In the genomic region with DNA sequence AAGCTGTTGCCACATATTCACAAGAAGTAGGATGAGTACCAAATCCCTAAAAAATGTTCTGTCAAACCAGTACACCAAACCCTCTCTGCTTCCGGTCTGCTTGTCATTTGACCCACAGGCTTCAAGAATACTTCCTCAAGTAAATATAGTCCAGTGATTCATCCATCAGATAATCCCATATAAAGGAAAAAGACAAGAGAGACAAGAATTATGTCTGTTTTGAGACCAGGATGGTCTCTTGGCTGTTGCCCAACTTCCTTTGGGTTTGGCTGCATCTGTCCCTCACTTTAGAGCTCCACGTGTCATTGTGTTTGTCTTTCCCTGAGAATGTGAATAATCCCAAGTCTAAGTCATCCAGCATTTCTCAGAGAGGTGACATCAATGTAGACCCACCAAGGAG, we compare ENCODE assay signal across 18 cellular contexts.
DNase-seq lines count a peak whose midpoint lies in the region; ATAC-seq and TF ChIP-seq lines count a peak whose summit lies in the region.
"Had no signal": no experiment of that assay in that cellular context is flagged by ENCODE, and none has a peak within 500 bp of the region (broad histone marks: within the 10 kb centered on the region; RNA-seq: fewer than 3 reads in every experiment).

No MANE protein-coding gene starts in this region.

- H3K4me3 ChIP-seq in SK-N-SH (ENCODE audit: low read depth in 2 of 2, low read length in 1 of 2) (no peak overlapping the region), fibroblast of lung (replicated peaks in 1 of 4; ENCODE audit: control extremely low read depth in 1 of 4, insufficient read depth in 1 of 4, low read depth in 3 of 4, low read length in 4 of 4) (no peak overlapping the region), neuronal stem cell (ENCODE audit: low read length in 2 of 2) (no peak overlapping the region)
- H3K4me3 ChIP-seq: colonic mucosa, esophagus squamous epithelium had no signal

- H4K20me1 ChIP-seq in SK-N-SH (ENCODE audit: insufficient read depth) (no peaks in the 10 kb centered on the region), fibroblast of lung (ENCODE audit: control insufficient read depth, extremely low read depth, insufficient read depth, low read length) (no peaks in the 10 kb centered on the region)

- POLR2A ChIA-PET in SK-N-SH (lab: Yijun Ruan, JAX) (no interaction called here), WTC11 (lab: Charles Lee) (no interaction called here)

- H3K9ac ChIP-seq in SK-N-SH = no peak overlapping the region
- no peak overlapping the region for H3K9ac ChIP-seq in fibroblast of lung (ENCODE audit: insufficient read depth, low read length)
- no peak overlapping the region for H3K9ac ChIP-seq in neuronal stem cell (ENCODE audit: low read depth, low read length, poor library complexity)

- H3K4me1 Mint-ChIP-seq in WTC11 = no peaks in the 10 kb centered on the region
- H3K4me1 Mint-ChIP-seq: activated naive CD8-positive, alpha-beta T cell treated with anti-CD3 and anti-CD28 coated beads, Interleukin-2, amount 10 ng/mL, durations not matched to agents 7 days and 5 days; CD4-positive, alpha-beta memory T cell; natural killer cell had no signal

- no peaks in the 10 kb centered on the region for H3K79me1 ChIP-seq in neuronal stem cell (ENCODE audit: low read depth, low read length)

- H3K9me3 ChIP-seq in SK-N-SH = no peaks in the 10 kb centered on the region
- H3K9me3 ChIP-seq in fibroblast of lung (ENCODE audit: control insufficient read depth, insufficient read depth, low read depth, low read length) = no peaks in the 10 kb centered on the region
- H3K9me3 ChIP-seq in neuronal stem cell (replicated peaks in 1 of 2; ENCODE audit: control insufficient read depth in 2 of 2, insufficient read depth in 1 of 2, low read depth in 1 of 2, low read length in 2 of 2) = no peaks in the 10 kb centered on the region
- H3K9me3 ChIP-seq: colonic mucosa, esophagus squamous epithelium had no signal

- DNase-seq in NCI-H748 (lab: John Stamatoyannopoulos, UW; ENCODE audit: unreplicated experiment) = peak; percentile 40
- no peak for DNase-seq in NCI-H748 treated with DMSO at 0.1 percent for 48 hours (lab: John Stamatoyannopoulos, UW)
- DNase-seq in SK-N-SH = no peak
- DNase-seq in fibroblast of lung (ENCODE audit: low read depth in 2 of 2) = peak; percentile 28 to 32
- DNase-seq in SKM-1 treated with dmso at 0.1 percent for 144 hours (lab: John Stamatoyannopoulos, UW; ENCODE audit: unreplicated experiment) = no peak
- DNase-seq in WTC11 (ENCODE audit: low spot score) = no peak
- no peak for DNase-seq in stimulated activated naive CD4-positive, alpha-beta T cell treated with Interleukin-2 at 50 U/mL for 16 hours (lab: John Stamatoyannopoulos, UW)
- no peak for DNase-seq in neuronal stem cell (ENCODE audit: low spot score)
- DNase-seq: 8988T; activated CD4-positive, alpha-beta T cell treated with anti-CD3 and anti-CD28 coated beads for 4 hours; activated naive CD8-positive, alpha-beta T cell treated with anti-CD3 and anti-CD28 coated beads, Interleukin-2, amount 10 ng/mL, durations not matched to agents 7 days and 5 days; CD4-positive, alpha-beta memory T cell; colonic mucosa; esophagus squamous epithelium; GOT3; natural killer cell; stimulated activated CD8-positive, alpha-beta memory T cell treated with anti-CD3 and anti-CD28 coated beads, Interleukin-4, amount 100 ng/mL, for 48 hours; trophoblast cell had no signal

- no peak overlapping the region for H2AK5ac ChIP-seq in neuronal stem cell (ENCODE audit: low read depth, low read length)

- WGBS in SK-N-SH (ENCODE audit: low lambda C conversion rate) = 13% methylated on average over 2 of the region's 2 CpGs
- no CpG with 5 or more reads among the region's 2 CpGs for WGBS in neuronal stem cell (ENCODE audit: extremely low coverage in 2 of 2, insufficient read length in 2 of 2, insufficient replicate concordance in 1 of 2), 2 donors

- no peak overlapping the region for H4K8ac ChIP-seq in neuronal stem cell (ENCODE audit: low read depth, low read length)

- ATAC-seq in WTC11 = no peak
- ATAC-seq: natural killer cell had no signal

- H2BK120ac ChIP-seq in neuronal stem cell (ENCODE audit: low read depth, low read length) = no peak overlapping the region

- no peak overlapping the region for H2BK5ac ChIP-seq in neuronal stem cell (ENCODE audit: low read length)

- CTCF ChIA-PET in SK-N-SH (lab: Yijun Ruan, JAX) = no interaction called here
- CTCF ChIA-PET in WTC11 (lab: Charles Lee) = no interaction called here

- H3K27ac ChIP-seq in SK-N-SH (ENCODE audit: low read depth in 2 of 2, low read length in 1 of 2) (peak overlapping the region in 1 of 2 experiments; percentile 68; a peak in 2 of 4 replicates), fibroblast of lung (ENCODE audit: insufficient read depth, low read length) (no peak overlapping the region), neuronal stem cell (replicated peaks; ENCODE audit: low read length) (no peak overlapping the region)
- H3K27ac ChIP-seq: colonic mucosa, esophagus squamous epithelium had no signal

- no peaks in the 10 kb centered on the region for H3K27me3 Mint-ChIP-seq in WTC11 (ENCODE audit: low read depth)
- H3K27me3 Mint-ChIP-seq: CD4-positive, alpha-beta memory T cell had no signal

- TF ChIP-seq CTCF in SK-N-SH (IDR thresholded peaks at IDR 0.05) (no peak), fibroblast of lung (conservative IDR thresholded peaks at IDR 0.05 in 1 of 2, IDR thresholded peaks at IDR 0.05 in 1 of 2; ENCODE audit: low read depth in 1 of 2, low read length in 2 of 2) (no peak), WTC11 (IDR thresholded peaks at IDR 0.05) (no peak)

- H3K4ac ChIP-seq in neuronal stem cell (ENCODE audit: low read length) = no peak overlapping the region

- H3K27ac Mint-ChIP-seq in WTC11 = no peak overlapping the region
- H3K27ac Mint-ChIP-seq: activated naive CD8-positive, alpha-beta T cell treated with anti-CD3 and anti-CD28 coated beads, Interleukin-2, amount 10 ng/mL, durations not matched to agents 7 days and 5 days; CD4-positive, alpha-beta memory T cell; natural killer cell had no signal

- H4K91ac ChIP-seq in neuronal stem cell (ENCODE audit: low read depth, low read length, poor library complexity) = no peak overlapping the region

- H3K27me3 ChIP-seq in SK-N-SH (ENCODE audit: insufficient read depth) (no peaks in the 10 kb centered on the region), fibroblast of lung (ENCODE audit: control insufficient read depth, insufficient read depth, low read length) (no peaks in the 10 kb centered on the region), neuronal stem cell (ENCODE audit: control insufficient read depth in 3 of 3, insufficient read depth in 3 of 3, low read depth in 1 of 3, low read length in 3 of 3) (no peaks in the 10 kb centered on the region)
- H3K27me3 ChIP-seq: colonic mucosa, esophagus squamous epithelium had no signal

- H2BK12ac ChIP-seq in neuronal stem cell (ENCODE audit: low read length) = no peak overlapping the region

- H3K9me3 Mint-ChIP-seq in WTC11 = no peaks in the 10 kb centered on the region
- H3K9me3 Mint-ChIP-seq: activated naive CD8-positive, alpha-beta T cell treated with anti-CD3 and anti-CD28 coated beads, Interleukin-2, amount 10 ng/mL, durations not matched to agents 7 days and 5 days; natural killer cell had no signal

- no peaks in the 10 kb centered on the region for H3K36me3 Mint-ChIP-seq in WTC11
- H3K36me3 Mint-ChIP-seq: activated naive CD8-positive, alpha-beta T cell treated with anti-CD3 and anti-CD28 coated beads, Interleukin-2, amount 10 ng/mL, durations not matched to agents 7 days and 5 days; CD4-positive, alpha-beta memory T cell; natural killer cell had no signal

- H3F3A ChIP-seq in SK-N-SH (replicated peaks; ENCODE audit: insufficient read depth) = peaks cover 9% of the 10 kb centered on the region

- H3K23ac ChIP-seq in neuronal stem cell (ENCODE audit: low read depth, low read length, poor library complexity) = no peak overlapping the region

- H3K14ac ChIP-seq in neuronal stem cell (ENCODE audit: low read length) = no peak overlapping the region

- H3K4me2 ChIP-seq in SK-N-SH (0 out of 2 replicates have a peak overlapping the region, but pooled peaks have one; percentile 23), fibroblast of lung (ENCODE audit: extremely low read depth, insufficient read depth, low read length) (no peak overlapping the region), neuronal stem cell (ENCODE audit: insufficient read depth, low read length, poor library complexity, severe bottlenecking) (no peak overlapping the region)

- H3K36me3 ChIP-seq in SK-N-SH (replicated peaks in 1 of 2; ENCODE audit: control insufficient read depth in 1 of 2, insufficient read depth in 2 of 2, low read length in 1 of 2) (no peaks in the 10 kb centered on the region), fibroblast of lung (ENCODE audit: control insufficient read depth, insufficient read depth, low read length) (no peaks in the 10 kb centered on the region), neuronal stem cell (replicated peaks in 1 of 2; ENCODE audit: control insufficient read depth in 2 of 2, insufficient read depth in 2 of 2, low read length in 2 of 2) (no peaks in the 10 kb centered on the region)
- H3K36me3 ChIP-seq: colonic mucosa, esophagus squamous epithelium had no signal

- H3K18ac ChIP-seq in neuronal stem cell (ENCODE audit: low read length) = no peak overlapping the region

- TF ChIP-seq EP300 in SK-N-SH (IDR thresholded peaks at IDR 0.05; ENCODE audit: borderline replicate concordance in 1 of 2, low read depth in 1 of 2, low read length in 1 of 2) = peak in 1 of 2 experiments; percentile 83; a peak in 2 of 4 replicates

- H2AFZ ChIP-seq in SK-N-SH (ENCODE audit: low read depth) (peak overlapping the region; percentile 8; the same call in 1 of the 2 replicates), fibroblast of lung (ENCODE audit: low read length) (no peak overlapping the region), neuronal stem cell (ENCODE audit: low read length) (no peak overlapping the region)

- no peaks in the 10 kb centered on the region for H3K9me2 ChIP-seq in SK-N-SH

- H2BK15ac ChIP-seq in neuronal stem cell (ENCODE audit: low read length) = no peak overlapping the region

- H3K4me3 Mint-ChIP-seq in WTC11 = no peak overlapping the region
- H3K4me3 Mint-ChIP-seq: activated naive CD8-positive, alpha-beta T cell treated with anti-CD3 and anti-CD28 coated beads, Interleukin-2, amount 10 ng/mL, durations not matched to agents 7 days and 5 days; CD4-positive, alpha-beta memory T cell; natural killer cell had no signal

- H3K4me1 ChIP-seq in SK-N-SH (ENCODE audit: control insufficient read depth in 1 of 2, insufficient read depth in 2 of 2, low read depth in 1 of 2, low read length in 1 of 2) (peaks cover 0 to 20% of the 10 kb centered on the region in 2 experiments; a peak in 2 of 4 replicates), fibroblast of lung (ENCODE audit: control insufficient read depth, extremely low read depth, insufficient read depth, low read length) (no peaks in the 10 kb centered on the region), neuronal stem cell (ENCODE audit: control insufficient read depth in 2 of 2, insufficient read depth in 1 of 2, low read depth in 1 of 2, low read length in 2 of 2) (no peaks in the 10 kb centered on the region)
- H3K4me1 ChIP-seq: colonic mucosa, esophagus squamous epithelium had no signal

- no peak for TF ChIP-seq RAD21 in SK-N-SH (IDR thresholded peaks at IDR 0.05; ENCODE audit: low read length)

- no peaks in the 10 kb centered on the region for H3K79me2 ChIP-seq in SK-N-SH (ENCODE audit: insufficient read depth)
- H3K79me2 ChIP-seq in fibroblast of lung (ENCODE audit: control insufficient read depth, insufficient read depth, low read length) = no peaks in the 10 kb centered on the region

Comparison
In these comparisons a context has a peak if more than half of its experiments do, and no peak if none do; other contexts are left out.
1. DNase-seq: peak in NCI-H748 (single experiment) and fibroblast of lung (2 of 2); none in NCI-H748 treated with DMSO at 0.1 percent for 48 hours (single experiment), SK-N-SH (single experiment), SKM-1 treated with dmso at 0.1 percent for 144 hours (single experiment), WTC11 (single experiment), stimulated activated naive CD4-positive, alpha-beta T cell treated with Interleukin-2 at 50 U/mL for 16 hours (single experiment) and neuronal stem cell (single experiment).